In genomic region chr17:27627514-27627913, GRCh38 we compare ENCODE assay signal across 21 cellular contexts. TPM values are rescaled to one million over a fixed set of nuclear protein-coding genes. Genes with fewer than 3 reads are reported as not detected.
"Had no signal": no experiment of that assay in that cellular context is flagged by ENCODE, and none has a peak within 500 bp of the region (broad histone marks: within the 10 kb centered on the region; RNA-seq: fewer than 3 reads in every experiment).

No MANE protein-coding gene starts in this region.

- H3K9me3 ChIP-seq: SK-N-SH had no signal

- FAIRE-seq: RCC 7860 had no signal

- DNase-seq: IMR-90, Kasumi-1, MM.1S, NCI-H1092 treated with DMSO at 0.1 percent for 48 hours, NCI-H1436, NCI-H187, NCI-H2029, NCI-H2081 treated with DMSO at 0.1 percent for 48 hours, NCI-H2171, NCI-H226, NCI-H446, NCI-H510A, NCI-H524 treated with DMSO at 0.1 percent for 48 hours, NCI-H69, NCI-H774, RPMI8226, SHP77, SK-N-SH had no signal

- H3K9ac ChIP-seq: KMS-11, SK-N-SH had no signal

- H3K27ac ChIP-seq: KMS-11 had no signal

RNA-seq across cellular contexts. Expression of gene LGALS9, which starts 3.5 kb away (rescaled TPM):
- total RNA-seq: SK-MEL-5 had no signal
